ENCODE assay signal across 1 cellular context in the genomic region with DNA sequence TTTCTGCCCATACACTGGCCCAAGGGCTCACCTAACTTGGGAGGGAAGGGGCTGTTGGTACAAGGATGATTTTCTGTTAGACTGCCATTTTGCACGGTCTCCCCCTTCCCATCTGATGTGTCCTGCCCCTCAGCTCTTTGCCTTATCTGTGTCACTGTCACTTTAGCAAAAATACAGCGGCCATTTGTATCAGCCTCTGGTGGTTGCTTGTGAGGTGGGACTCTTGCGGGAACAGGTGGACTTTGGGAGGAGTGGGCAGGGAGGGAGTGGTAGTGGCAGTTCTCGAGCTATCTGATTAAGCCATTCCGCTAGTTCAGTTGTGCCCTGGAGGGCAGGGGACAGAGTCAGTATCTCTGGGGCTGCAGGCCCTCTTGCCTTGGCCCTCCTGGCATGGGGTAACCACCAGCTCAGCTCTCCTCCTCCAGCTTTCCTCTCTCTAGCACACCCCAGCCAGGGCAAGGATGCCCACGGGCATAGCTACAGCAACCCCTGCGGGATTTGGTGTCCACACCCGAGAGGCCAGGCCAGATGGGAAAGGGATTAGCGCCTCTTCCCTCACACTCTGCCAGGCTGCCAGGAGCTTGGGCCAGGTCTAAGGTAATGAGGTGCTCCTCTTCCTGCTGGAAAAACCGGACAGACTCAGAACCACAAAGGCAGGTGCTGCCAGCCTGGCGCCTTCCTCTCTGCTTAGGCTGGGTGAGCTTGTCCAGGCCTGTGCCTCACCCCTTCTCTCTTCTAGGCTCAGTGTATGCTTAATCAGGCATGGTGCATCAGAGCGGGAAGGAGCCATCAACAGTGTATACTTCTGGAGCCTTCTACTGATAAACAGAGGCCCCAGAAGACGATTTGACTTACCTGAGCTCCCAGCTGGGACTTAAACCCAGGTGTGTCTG.
TF ChIP-seq lines count a peak whose summit lies in the region.

No MANE protein-coding gene starts in this region.

TF ChIP-seq in WTC11, 78 proteins besides CTCF, POLR2A, EP300 and RAD21 (continued from another document):
- TF ChIP-seq ZNF396 (CRISPR knock-in tag; IDR thresholded peaks at IDR 0.05; ENCODE audit: borderline replicate concordance) (no peak), CREM (CRISPR knock-in tag; IDR thresholded peaks at IDR 0.05) (no peak)
- TF ChIP-seq, protein P1, sequence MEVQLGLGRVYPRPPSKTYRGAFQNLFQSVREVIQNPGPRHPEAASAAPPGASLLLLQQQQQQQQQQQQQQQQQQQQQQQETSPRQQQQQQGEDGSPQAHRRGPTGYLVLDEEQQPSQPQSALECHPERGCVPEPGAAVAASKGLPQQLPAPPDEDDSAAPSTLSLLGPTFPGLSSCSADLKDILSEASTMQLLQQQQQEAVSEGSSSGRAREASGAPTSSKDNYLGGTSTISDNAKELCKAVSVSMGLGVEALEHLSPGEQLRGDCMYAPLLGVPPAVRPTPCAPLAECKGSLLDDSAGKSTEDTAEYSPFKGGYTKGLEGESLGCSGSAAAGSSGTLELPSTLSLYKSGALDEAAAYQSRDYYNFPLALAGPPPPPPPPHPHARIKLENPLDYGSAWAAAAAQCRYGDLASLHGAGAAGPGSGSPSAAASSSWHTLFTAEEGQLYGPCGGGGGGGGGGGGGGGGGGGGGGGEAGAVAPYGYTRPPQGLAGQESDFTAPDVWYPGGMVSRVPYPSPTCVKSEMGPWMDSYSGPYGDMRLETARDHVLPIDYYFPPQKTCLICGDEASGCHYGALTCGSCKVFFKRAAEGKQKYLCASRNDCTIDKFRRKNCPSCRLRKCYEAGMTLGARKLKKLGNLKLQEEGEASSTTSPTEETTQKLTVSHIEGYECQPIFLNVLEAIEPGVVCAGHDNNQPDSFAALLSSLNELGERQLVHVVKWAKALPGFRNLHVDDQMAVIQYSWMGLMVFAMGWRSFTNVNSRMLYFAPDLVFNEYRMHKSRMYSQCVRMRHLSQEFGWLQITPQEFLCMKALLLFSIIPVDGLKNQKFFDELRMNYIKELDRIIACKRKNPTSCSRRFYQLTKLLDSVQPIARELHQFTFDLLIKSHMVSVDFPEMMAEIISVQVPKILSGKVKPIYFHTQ (CRISPR knock-in tag; IDR thresholded peaks at IDR 0.05) = no peak
